23 cellular contexts compared by ENCODE assay signal in genomic region chr9:15736569-15736968, GRCh38.
DNase-seq lines count a peak whose midpoint lies in the region; ATAC-seq, FAIRE-seq and TF ChIP-seq lines count a peak whose summit lies in the region.
"Had no signal": no experiment of that assay in that cellular context is flagged by ENCODE, and none has a peak within 500 bp of the region (broad histone marks: within the 10 kb centered on the region; RNA-seq: fewer than 3 reads in every experiment).

No MANE protein-coding gene starts in this region.

- POLR2A ChIA-PET in MCF 10A (lab: Yijun Ruan, JAX), result no interaction called here
- POLR2A ChIA-PET in activated CD4-positive, alpha-beta T cell treated with anti-CD3 and anti-CD28 coated beads for 36 hours (lab: Charles Lee), result no interaction called here

- H3K4me3 ChIP-seq in breast epithelium (no peak overlapping the region), RWPE2 (ENCODE audit: severe bottlenecking) (no peak overlapping the region)
- H3K4me3 ChIP-seq: BLaER1 treated with 17β-estradiol and CSF1 and Interleukin-3, amounts not matched to agents 10 nM and 100 nM; GM23248; HAP-1 had no signal

- H3K9me3 ChIP-seq in breast epithelium, result no peaks in the 10 kb centered on the region
- no peaks in the 10 kb centered on the region for H3K9me3 ChIP-seq in RWPE2 (ENCODE audit: severe bottlenecking)
- H3K9me3 ChIP-seq: BE2C; BLaER1 treated with 17β-estradiol and CSF1 and Interleukin-3, amounts not matched to agents 10 nM and 100 nM; HAP-1 had no signal

- ATAC-seq in RWPE2 (ENCODE audit: low read depth), result no peak
- no peak for ATAC-seq in activated CD4-positive, alpha-beta T cell treated with anti-CD3 and anti-CD28 coated beads for 36 hours

- no TSS peak for BruUV-seq in MCF 10A (replicated peaks; lab: Mats Ljungman, UMichigan)

- H3K27ac ChIP-seq in breast epithelium (no peak overlapping the region), RWPE2 (ENCODE audit: poor library complexity, severe bottlenecking) (peak overlapping the region; percentile 83)
- H3K27ac ChIP-seq: 22Rv1; BLaER1 treated with 17β-estradiol and CSF1 and Interleukin-3, amounts not matched to agents 10 nM and 100 nM had no signal

- no peaks in the 10 kb centered on the region for H3K36me3 ChIP-seq in breast epithelium
- no peaks in the 10 kb centered on the region for H3K36me3 ChIP-seq in RWPE2 (ENCODE audit: low read depth)
- H3K36me3 ChIP-seq: BE2C; BLaER1 treated with 17β-estradiol and CSF1 and Interleukin-3, amounts not matched to agents 10 nM and 100 nM; HAP-1 had no signal

- no peaks in the 10 kb centered on the region for H3K27me3 Mint-ChIP-seq in MCF 10A (ENCODE audit: insufficient read depth, unreplicated experiment)
- no peaks in the 10 kb centered on the region for H3K27me3 Mint-ChIP-seq in activated CD4-positive, alpha-beta T cell treated with anti-CD3 and anti-CD28 coated beads for 36 hours
- H3K27me3 Mint-ChIP-seq: CD4-positive, alpha-beta T cell; CD8-positive, alpha-beta memory T cell had no signal

- H3K36me3 Mint-ChIP-seq in MCF 10A (ENCODE audit: insufficient read depth, unreplicated experiment), result no peaks in the 10 kb centered on the region
- H3K36me3 Mint-ChIP-seq in activated CD4-positive, alpha-beta T cell treated with anti-CD3 and anti-CD28 coated beads for 36 hours (ENCODE audit: low read depth), result no peaks in the 10 kb centered on the region
- H3K36me3 Mint-ChIP-seq: CD14-positive monocyte had no signal

- DNase-seq in MCF 10A (ENCODE audit: unreplicated experiment) (no peak), breast epithelium (ENCODE audit: low spot score in 2 of 2) (no peak), RWPE2 (ENCODE audit: low spot score) (no peak), left kidney (ENCODE audit: low read depth, low spot score) (peak; percentile 13), AG08396 (ENCODE audit: low spot score) (no peak), D721Med (ENCODE audit: insufficient read length, low spot score) (no peak)
- no peak for DNase-seq in activated CD4-positive, alpha-beta T cell treated with anti-CD3 and anti-CD28 coated beads, Interleukin-2, amount 50 U/mL, for 1 hour
- no peak for DNase-seq in activated CD4-positive, alpha-beta T cell treated with anti-CD3 and anti-CD28 coated beads for 36 hours
- DNase-seq: AML-193; BE2C; CD4-positive, alpha-beta T cell; CD8-positive, alpha-beta memory T cell; DMS153; DND-41; GM23248; HFFc6 had no signal

- peak overlapping the region; percentile 76 for H3K27ac Mint-ChIP-seq in MCF 10A (ENCODE audit: low read depth, unreplicated experiment)
- no peak overlapping the region for H3K27ac Mint-ChIP-seq in activated CD4-positive, alpha-beta T cell treated with anti-CD3 and anti-CD28 coated beads for 36 hours
- H3K27ac Mint-ChIP-seq: CD4-positive, alpha-beta T cell; HFFc6 had no signal

- H3K4me1 ChIP-seq in breast epithelium (no peaks in the 10 kb centered on the region), RWPE2 (ENCODE audit: insufficient read depth, poor library complexity, severe bottlenecking) (peaks cover 38% of the 10 kb centered on the region)
- H3K4me1 ChIP-seq: BE2C; BLaER1 treated with 17β-estradiol and CSF1 and Interleukin-3, amounts not matched to agents 10 nM and 100 nM had no signal

- no peak for FAIRE-seq in D721Med (lab: Jason Lieb, UNC)
- FAIRE-seq: A204.1, G401.6, GM12892 had no signal

- intact Hi-C loops in MCF 10A (cut with micrococcal nuclease), result no loop called here
- intact Hi-C loops in breast epithelium (cut with DNase I; ENCODE audit: low total_unique reads), result no loop called here
- intact Hi-C loops in activated CD4-positive, alpha-beta T cell treated with anti-CD3 and anti-CD28 coated beads for 36 hours (cut with DNase I, micrococcal nuclease), result no loop called here

- H3K27me3 ChIP-seq in breast epithelium (no peaks in the 10 kb centered on the region), RWPE2 (ENCODE audit: insufficient read depth, poor library complexity, severe bottlenecking) (no peaks in the 10 kb centered on the region)
- H3K27me3 ChIP-seq: BE2C; BLaER1 treated with 17β-estradiol and CSF1 and Interleukin-3, amounts not matched to agents 10 nM and 100 nM had no signal

- TF ChIP-seq CTCF in MCF 10A (IDR thresholded peaks at IDR 0.05; ENCODE audit: unreplicated experiment) (no peak), breast epithelium (IDR thresholded peaks at IDR 0.05) (no peak), RWPE2 (IDR thresholded peaks at IDR 0.05; ENCODE audit: poor library complexity, severe bottlenecking) (no peak), D721Med (IDR thresholded peaks at IDR 0.05; ENCODE audit: insufficient read depth, missing control alignments) (no peak)

- CTCF ChIA-PET in MCF 10A (lab: Yijun Ruan, JAX), result no interaction called here
- CTCF ChIA-PET in activated CD4-positive, alpha-beta T cell treated with anti-CD3 and anti-CD28 coated beads for 36 hours (lab: Charles Lee), result no interaction called here

- no peak for TF ChIP-seq POLR2A in breast epithelium (IDR thresholded peaks at IDR 0.05)

- no peak overlapping the region for H3K4me3 Mint-ChIP-seq in MCF 10A (ENCODE audit: unreplicated experiment)
- no peak overlapping the region for H3K4me3 Mint-ChIP-seq in activated CD4-positive, alpha-beta T cell treated with anti-CD3 and anti-CD28 coated beads for 36 hours
- H3K4me3 Mint-ChIP-seq: CD14-positive monocyte; CD4-positive, alpha-beta T cell; CD8-positive, alpha-beta memory T cell; HFFc6 had no signal

- no peaks in the 10 kb centered on the region for H3K9me3 Mint-ChIP-seq in MCF 10A (ENCODE audit: unreplicated experiment)
- H3K9me3 Mint-ChIP-seq in activated CD4-positive, alpha-beta T cell treated with anti-CD3 and anti-CD28 coated beads for 36 hours (ENCODE audit: low read depth), result no peaks in the 10 kb centered on the region
- H3K9me3 Mint-ChIP-seq: CD4-positive, alpha-beta T cell; HFFc6 had no signal

- H3K4me1 Mint-ChIP-seq in MCF 10A (ENCODE audit: insufficient read depth, unreplicated experiment), result peaks cover 18% of the 10 kb centered on the region
- H3K4me1 Mint-ChIP-seq in activated CD4-positive, alpha-beta T cell treated with anti-CD3 and anti-CD28 coated beads for 36 hours, result no peaks in the 10 kb centered on the region
- H3K4me1 Mint-ChIP-seq: CD14-positive monocyte; CD8-positive, alpha-beta memory T cell had no signal
